ENCODE assay signal across 8 cellular contexts in the genomic region with DNA sequence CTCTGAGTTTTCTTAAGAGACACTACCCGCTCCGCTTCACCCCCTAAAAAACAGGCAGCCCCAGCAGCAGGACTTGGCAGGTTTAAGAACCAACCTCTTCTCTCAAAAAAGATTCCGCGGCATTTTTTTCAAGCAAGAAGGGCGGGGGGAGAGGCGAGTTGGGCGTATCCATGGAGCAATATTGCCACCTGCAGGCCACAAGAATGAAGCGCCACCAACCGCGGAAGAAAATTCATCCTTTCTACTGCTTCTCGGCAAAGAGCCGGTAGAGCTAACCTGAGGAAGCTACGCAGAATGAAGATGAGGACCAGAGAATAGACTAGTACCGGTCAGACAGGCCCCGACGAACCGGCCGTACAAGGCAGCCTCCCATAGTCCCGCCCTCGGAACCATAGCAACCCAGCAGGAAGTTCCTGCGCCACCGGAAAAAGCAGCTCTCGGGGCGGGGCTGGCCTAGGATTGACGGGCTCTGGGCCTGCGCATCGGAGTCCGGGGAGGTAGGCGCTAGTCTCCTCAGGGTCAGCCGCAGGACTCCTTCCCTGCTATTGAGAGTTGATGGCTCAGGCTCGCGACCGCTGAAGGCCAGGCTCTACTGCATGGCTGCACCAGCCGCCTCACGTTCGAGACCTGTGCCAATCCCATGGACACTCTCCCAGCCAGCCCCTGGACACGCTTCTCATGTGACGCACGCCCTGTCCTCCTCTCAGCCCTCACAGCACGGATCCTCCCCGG.
DNase-seq lines count a peak whose midpoint lies in the region; ATAC-seq lines count a peak whose summit lies in the region.

No MANE protein-coding gene starts in this region.

- DNase-seq in AG20443 (ENCODE audit: low spot score) (peak; percentile 87), NCI-H2227 treated with DMSO at 0.1 percent for 48 hours (lab: John Stamatoyannopoulos, UW) (peak; percentile 97), islet precursor cell (peak; percentile 93)
- DNase-seq in activated CD4-positive, CD25-positive, alpha-beta regulatory T cell (lab: John Stamatoyannopoulos, UW): peak; percentile 59 to 80 (median 71)
- DNase-seq in central memory CD8-positive, alpha-beta T cell (ENCODE audit: low spot score in 2 of 2): peak; percentile 73 to 74
- DNase-seq in stimulated activated CD4-positive, alpha-beta T cell treated with anti-CD3 and anti-CD28 coated beads, Interleukin-12 subunit alpha, Interleukin-12 subunit beta, amount 100 ng/mL, for 4 hours: peak; percentile 84

- H3K27me3 Mint-ChIP-seq in central memory CD8-positive, alpha-beta T cell: peaks cover 25% of the 10 kb centered on the region

- ATAC-seq in GM19023 (IDR thresholded peaks at IDR 0.05; ENCODE audit: unreplicated experiment): peak; percentile 99
- ATAC-seq in HG03196 (IDR thresholded peaks at IDR 0.05; ENCODE audit: unreplicated experiment): peak; percentile 97
- peak; percentile 97 for ATAC-seq in central memory CD8-positive, alpha-beta T cell (replicated peaks; ENCODE audit: extremely low read depth, poor library complexity, severe bottlenecking)

- peak overlapping the region; percentile 78 for H3K4me3 Mint-ChIP-seq in central memory CD8-positive, alpha-beta T cell

- H3K27ac Mint-ChIP-seq in central memory CD8-positive, alpha-beta T cell (ENCODE audit: low read depth): peak overlapping the region; percentile 92

- H3K9me3 Mint-ChIP-seq in central memory CD8-positive, alpha-beta T cell: no peaks in the 10 kb centered on the region

- H3K36me3 Mint-ChIP-seq in central memory CD8-positive, alpha-beta T cell (ENCODE audit: insufficient read depth): peaks cover 14% of the 10 kb centered on the region

- peaks cover 6% of the 10 kb centered on the region for H3K4me1 Mint-ChIP-seq in central memory CD8-positive, alpha-beta T cell

Comparison
In these comparisons a context has a peak if more than half of its experiments do, and no peak if none do; other contexts are left out.
1. Peak in every context shown above with its lines: DNase-seq and ATAC-seq.